In genomic region chr1:155134858-155135415, GRCh38 we compare ENCODE assay signal across 8 cellular contexts. TPM values are rescaled to one million over a fixed set of nuclear protein-coding genes. Genes with fewer than 3 reads are reported as not detected.
A peak's percentile ranks its signal among the peaks of the same experiment; 100 is the strongest.
DNase-seq lines count a peak whose midpoint lies in the region; ATAC-seq, FAIRE-seq and TF ChIP-seq lines count a peak whose summit lies in the region.

No MANE protein-coding gene starts in this region.

- no peak for TF ChIP-seq RAD21 in A549 (conservative IDR thresholded peaks at IDR 0.05 in 1 of 2, IDR thresholded peaks at IDR 0.05 in 1 of 2)

- CTCF ChIA-PET in A549 (lab: Yijun Ruan, JAX) = interaction anchor here (0.8 to 19.7 kb wide), 10 partner anchors 9 to 90 kb away, joined by 3 to 309 read pairs (median 7); partner anchors contain the start of gene KRTCAP2

- intact Hi-C loops in dorsolateral prefrontal cortex (cut with DNase I) = no loop called here
- intact Hi-C loops in lower leg skin (cut with DNase I; ENCODE audit: low total_unique reads) = no loop called here

- POLR2A ChIA-PET in A549 (lab: Yijun Ruan, JAX) = interaction anchor here (0.6 to 1.3 kb wide), 6 partner anchors 8 to 160 kb away, joined by 3 to 8 read pairs (median 4); partner anchors contain the start of genes CKS1B and KRTCAP2

- no peak for TF ChIP-seq CTCF in A549 (IDR thresholded peaks at IDR 0.05)
- no peak for TF ChIP-seq CTCF in dorsolateral prefrontal cortex (IDR thresholded peaks at IDR 0.05 in 54 of 56, conservative IDR thresholded peaks at IDR 0.05 in 2 of 56; ENCODE audit: low read depth in 1 of 56, partially characterized antibody in 56 of 56)
- no peak for TF ChIP-seq CTCF in lower leg skin (IDR thresholded peaks at IDR 0.05)

- peak overlapping the region; percentile 82 for H3K4me2 ChIP-seq in A549

- TF ChIP-seq EP300 in A549 (IDR thresholded peaks at IDR 0.05) = no peak

- H3K9me3 ChIP-seq in A549 = no peaks in the 10 kb centered on the region

- H3K27me3 ChIP-seq in dorsolateral prefrontal cortex = no peaks in the 10 kb centered on the region

- TF ChIP-seq POLR2A in A549 (IDR thresholded peaks at IDR 0.05; ENCODE audit: low read length) (peak; percentile 13; the same call in 1 of the 2 replicates), lower leg skin (IDR thresholded peaks at IDR 0.05) (no peak)

- H3K4me3 ChIP-seq in A549 = peak overlapping the region; percentile 60
- peak overlapping the region; percentile 46 to 84 (median 71) for H3K4me3 ChIP-seq in dorsolateral prefrontal cortex
- peak overlapping the region; percentile 60 for H3K4me3 ChIP-seq in lower leg skin (ENCODE audit: low read depth, poor library complexity, severe bottlenecking)

- H3K27ac ChIP-seq in A549 (peak overlapping the region; percentile 90 to 92), dorsolateral prefrontal cortex (peak overlapping the region; percentile 36 to 98 (median 92))

- ATAC-seq in A549 (peak; percentile 75 to 82), GM18867 (IDR thresholded peaks at IDR 0.05; ENCODE audit: unreplicated experiment) (peak; percentile 31), GM18861 (IDR thresholded peaks at IDR 0.05; ENCODE audit: unreplicated experiment) (no peak)

- WGBS in A549 (ENCODE audit: missing lambda C conversion rate) = 9% methylated on average over 18 of the region's 18 CpGs
- WGBS in lower leg skin, 2 donors = 4 to 7% methylated on average over 18 of the region's 18 CpGs

- DNase-seq in A549 (ENCODE audit: low read depth in 1 of 2, low spot score in 1 of 2) = peak; percentile 93 to 94
- peak; percentile 46 for DNase-seq in NCI-H2196 treated with DMSO at 0.1 percent for 48 hours (lab: John Stamatoyannopoulos, UW; ENCODE audit: unreplicated experiment)
- DNase-seq in activated CD4-positive, CD25-positive, alpha-beta regulatory T cell treated with anti-CD3 and anti-CD28 coated beads, Interleukin-2, amount 50 U/mL, for 72 hours = peak; percentile 55
- peak in 8 of 10 donors; percentile 8 to 88 (median 66) for DNase-seq in dorsolateral prefrontal cortex
- DNase-seq in lower leg skin (ENCODE audit: low spot score in 2 of 2) = peak; percentile 94 to 97
- DNase-seq in stimulated activated CD4-positive, alpha-beta T cell treated with anti-CD3 and anti-CD28 coated beads, Interleukin-4, amount 100 ng/mL, for 4 hours = peak; percentile 73 to 84

- H3K4me1 ChIP-seq in A549 = peaks cover 40% of the 10 kb centered on the region

- FAIRE-seq in A549 (lab: Jason Lieb, UNC) = no peak

TF ChIP-seq in A549, 52 proteins besides CTCF, POLR2A, EP300 and RAD21 (continues in another document):
- TF ChIP-seq BCL3 (IDR thresholded peaks at IDR 0.05) = no peak
- no peak; the same call in 1 of the 2 replicates for TF ChIP-seq PBX3 (IDR thresholded peaks at IDR 0.05)
- 0 out of 2 replicates have a peak, but pooled peaks have one; percentile 0 for TF ChIP-seq MAZ (IDR thresholded peaks at IDR 0.05; ENCODE audit: borderline replicate concordance, low read depth, low read length)
- TF ChIP-seq, protein P1, sequence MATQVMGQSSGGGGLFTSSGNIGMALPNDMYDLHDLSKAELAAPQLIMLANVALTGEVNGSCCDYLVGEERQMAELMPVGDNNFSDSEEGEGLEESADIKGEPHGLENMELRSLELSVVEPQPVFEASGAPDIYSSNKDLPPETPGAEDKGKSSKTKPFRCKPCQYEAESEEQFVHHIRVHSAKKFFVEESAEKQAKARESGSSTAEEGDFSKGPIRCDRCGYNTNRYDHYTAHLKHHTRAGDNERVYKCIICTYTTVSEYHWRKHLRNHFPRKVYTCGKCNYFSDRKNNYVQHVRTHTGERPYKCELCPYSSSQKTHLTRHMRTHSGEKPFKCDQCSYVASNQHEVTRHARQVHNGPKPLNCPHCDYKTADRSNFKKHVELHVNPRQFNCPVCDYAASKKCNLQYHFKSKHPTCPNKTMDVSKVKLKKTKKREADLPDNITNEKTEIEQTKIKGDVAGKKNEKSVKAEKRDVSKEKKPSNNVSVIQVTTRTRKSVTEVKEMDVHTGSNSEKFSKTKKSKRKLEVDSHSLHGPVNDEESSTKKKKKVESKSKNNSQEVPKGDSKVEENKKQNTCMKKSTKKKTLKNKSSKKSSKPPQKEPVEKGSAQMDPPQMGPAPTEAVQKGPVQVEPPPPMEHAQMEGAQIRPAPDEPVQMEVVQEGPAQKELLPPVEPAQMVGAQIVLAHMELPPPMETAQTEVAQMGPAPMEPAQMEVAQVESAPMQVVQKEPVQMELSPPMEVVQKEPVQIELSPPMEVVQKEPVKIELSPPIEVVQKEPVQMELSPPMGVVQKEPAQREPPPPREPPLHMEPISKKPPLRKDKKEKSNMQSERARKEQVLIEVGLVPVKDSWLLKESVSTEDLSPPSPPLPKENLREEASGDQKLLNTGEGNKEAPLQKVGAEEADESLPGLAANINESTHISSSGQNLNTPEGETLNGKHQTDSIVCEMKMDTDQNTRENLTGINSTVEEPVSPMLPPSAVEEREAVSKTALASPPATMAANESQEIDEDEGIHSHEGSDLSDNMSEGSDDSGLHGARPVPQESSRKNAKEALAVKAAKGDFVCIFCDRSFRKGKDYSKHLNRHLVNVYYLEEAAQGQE (IDR thresholded peaks at IDR 0.05) = no peak
- TF ChIP-seq POLR2AphosphoS2 (conservative IDR thresholded peaks at IDR 0.05; ENCODE audit: low read length) = 0 out of 2 replicates have a peak, but pooled peaks have one; percentile 67
- no peak for TF ChIP-seq EHMT2 (IDR thresholded peaks at IDR 0.05; ENCODE audit: low read depth)
- no peak for TF ChIP-seq HDAC2 (IDR thresholded peaks at IDR 0.05)
- no peak for TF ChIP-seq FOSL2 (IDR thresholded peaks at IDR 0.05)
- peak; percentile 80 for TF ChIP-seq FOSL2 (CRISPR knock-in tag; IDR thresholded peaks at IDR 0.05)

RNA-seq across cellular contexts. Expression of gene SLC50A1, which starts 0.7 kb away (rescaled TPM):
- polyA plus RNA-seq in A549 (2011; rRNA removed) = 39.3 and 39.4 TPM in 2 replicates
- polyA plus RNA-seq in A549 (2012; cell fraction: cytosol; rRNA removed) = 21.3 and 27.6 TPM in 2 replicates
- 11.9 and 13.7 TPM in 2 replicates for polyA plus RNA-seq in A549 (2012; cell fraction: nucleus; rRNA removed)
- 28.2 to 30.7 TPM (median 28.9 TPM) in 3 replicates for polyA plus RNA-seq in A549 (2017; fragmentation: RNase III; extraction: RNeasy Plus Mini Kit Qiagen cat#74134 plus additional on column Dnase treatment)
- polyA minus RNA-seq in A549 (2011; rRNA and poly(A)+ RNA removed) = 31.7 and 33.7 TPM in 2 replicates
- 10 to 100 TPM in 40 of 120 experiments, 1 to 10 TPM in 80; 4.8 to 17.0 (median 9.0) TPM for total RNA-seq in dorsolateral prefrontal cortex
- 10 to 100 TPM; 33.3 to 59.4 (median 43.7) TPM for total RNA-seq in lower leg skin

RNA-seq across cellular contexts. Expression of gene DPM3, which starts 5.4 kb away (rescaled TPM):
- polyA plus RNA-seq in A549 (2011; rRNA removed) (22.8 and 33.7 TPM in 2 replicates), A549 (2017; fragmentation: RNase III; extraction: RNeasy Plus Mini Kit Qiagen cat#74134 plus additional on column Dnase treatment) (67.5 to 83.0 TPM (median 80.3 TPM) in 3 replicates)
- polyA plus RNA-seq in A549 (2012; cell fraction: cytosol; rRNA removed) = 252 TPM in 2 replicates
- polyA plus RNA-seq in A549 (2012; cell fraction: nucleus; rRNA removed) = 247 and 265 TPM in 2 replicates
- 7.8 and 9.2 TPM in 2 replicates for polyA minus RNA-seq in A549 (2011; rRNA and poly(A)+ RNA removed)
- total RNA-seq in dorsolateral prefrontal cortex (10 to 100 TPM; 28.0 to 77.8 (median 52.8) TPM), lower leg skin (10 to 100 TPM; 19.2 to 74.7 (median 36.9) TPM)

RNA-seq across cellular contexts. Expression of gene EFNA1, which starts 7.3 kb away (rescaled TPM):
- polyA plus RNA-seq in A549 (2011; rRNA removed) (38.9 and 64.6 TPM in 2 replicates), A549 (2017; fragmentation: RNase III; extraction: RNeasy Plus Mini Kit Qiagen cat#74134 plus additional on column Dnase treatment) (19.1 to 25.4 TPM (median 25.1 TPM) in 3 replicates)
- polyA plus RNA-seq in A549 (2012; cell fraction: cytosol; rRNA removed) = 50.0 and 68.1 TPM in 2 replicates
- 60.2 and 62.0 TPM in 2 replicates for polyA plus RNA-seq in A549 (2012; cell fraction: nucleus; rRNA removed)
- 56.6 and 85.8 TPM in 2 replicates for polyA minus RNA-seq in A549 (2011; rRNA and poly(A)+ RNA removed)
- total RNA-seq in dorsolateral prefrontal cortex (100 to 1,000 TPM in 1 of 120 experiments, 10 to 100 TPM in 118, 1 to 10 TPM in 1; 8.7 to 144 (median 30.1) TPM), lower leg skin (100 to 1,000 TPM; 125 to 235 (median 185) TPM)

RNA-seq across cellular contexts. Expression of gene KRTCAP2, which starts 38.2 kb away (rescaled TPM):
- 154 and 227 TPM in 2 replicates for polyA plus RNA-seq in A549 (2011; rRNA removed)
- polyA plus RNA-seq in A549 (2012; cell fraction: cytosol; rRNA removed) = 242 and 259 TPM in 2 replicates
- 210 and 274 TPM in 2 replicates for polyA plus RNA-seq in A549 (2012; cell fraction: nucleus; rRNA removed)
- 216 to 218 TPM (median 217 TPM) in 3 replicates for polyA plus RNA-seq in A549 (2017; fragmentation: RNase III; extraction: RNeasy Plus Mini Kit Qiagen cat#74134 plus additional on column Dnase treatment)
- 307 and 312 TPM in 2 replicates for polyA minus RNA-seq in A549 (2011; rRNA and poly(A)+ RNA removed)
- total RNA-seq in dorsolateral prefrontal cortex = 100 to 1,000 TPM in 14 of 120 experiments, 10 to 100 TPM in 106; 49.0 to 130 (median 82.4) TPM
- total RNA-seq in lower leg skin = 100 to 1,000 TPM in 2 of 4 donors, 10 to 100 TPM in 2; 48.6 to 109 (median 97.6) TPM

RNA-seq across cellular contexts. Expression of gene TRIM46, which starts 38.7 kb away (rescaled TPM):
- polyA plus RNA-seq in A549 (2011; rRNA removed) (1.1 and 1.5 TPM in 2 replicates), A549 (2017; fragmentation: RNase III; extraction: RNeasy Plus Mini Kit Qiagen cat#74134 plus additional on column Dnase treatment) (1.7 to 2.8 TPM (median 2.7 TPM) in 3 replicates)
- 1.9 and 2.3 TPM in 2 replicates for polyA plus RNA-seq in A549 (2012; cell fraction: cytosol; rRNA removed)
- 7.7 and 11.0 TPM in 2 replicates for polyA plus RNA-seq in A549 (2012; cell fraction: nucleus; rRNA removed)
- polyA minus RNA-seq in A549 (2011; rRNA and poly(A)+ RNA removed) = 1.3 and 1.9 TPM in 2 replicates
- total RNA-seq in dorsolateral prefrontal cortex (10 to 100 TPM; 10.2 to 31.0 (median 19.3) TPM), lower leg skin (1 to 10 TPM in 1 of 4 donors, under 1 TPM in 2, not detected in 1; 0.17 to 1.2 (median 0.62) TPM)
